Comparison of ENCODE assay signal across 1 cellular context in the genomic region with DNA sequence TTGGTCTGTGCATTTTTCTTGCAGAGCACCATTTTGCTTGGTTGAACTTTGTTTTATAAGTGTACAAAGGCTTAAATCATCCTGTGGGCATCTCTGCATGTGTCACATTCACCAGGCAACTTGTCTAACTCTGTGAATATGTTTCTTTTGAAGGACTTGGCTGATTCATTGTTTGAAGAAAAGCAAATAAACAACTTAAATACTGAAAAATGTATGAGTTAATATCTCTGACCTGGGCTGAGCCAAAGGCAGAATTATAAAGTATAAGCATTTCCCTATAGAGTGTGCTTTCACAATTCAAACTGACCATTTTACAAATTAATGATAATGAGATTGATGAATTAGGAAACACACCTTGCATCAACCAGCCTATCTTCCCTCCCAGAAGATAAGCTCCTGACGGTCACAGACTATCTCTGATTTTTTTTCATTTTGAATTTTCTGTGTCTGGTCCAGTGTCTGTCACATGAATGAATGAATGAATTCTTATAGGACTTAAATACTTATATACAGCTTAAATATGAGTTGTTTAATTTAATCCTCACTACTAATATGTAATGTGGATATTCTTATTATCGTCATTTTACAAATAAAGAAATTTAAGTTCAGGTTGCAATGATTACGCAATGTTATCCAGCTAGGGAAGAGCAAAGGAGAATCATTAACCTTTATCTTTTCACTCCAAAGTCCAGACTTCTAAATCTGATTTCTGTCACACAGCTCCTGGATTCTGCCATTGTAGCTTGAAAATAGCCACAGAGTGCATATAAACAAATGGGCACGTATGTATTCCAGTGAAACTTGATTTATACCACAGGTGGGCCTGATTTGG.
TF ChIP-seq lines count a peak whose summit lies in the region.

No MANE protein-coding gene starts in this region.

TF ChIP-seq in HepG2, 621 proteins besides CTCF, POLR2A, EP300 and RAD21 (continues in another document):
- peak; percentile 14 for TF ChIP-seq PHF5A (CRISPR knock-in tag; IDR thresholded peaks at IDR 0.05; ENCODE audit: low read depth, unreplicated experiment)
- peak; percentile 98 for TF ChIP-seq CHD4 (IDR thresholded peaks at IDR 0.05; ENCODE audit: borderline replicate concordance, low read length)
- peak; percentile 75 for TF ChIP-seq TCF7 (IDR thresholded peaks at IDR 0.05; ENCODE audit: low read depth)
- TF ChIP-seq HDAC1 (CRISPR knock-in tag; IDR thresholded peaks at IDR 0.05) = peak; percentile 58
- TF ChIP-seq PTBP1 (IDR thresholded peaks at IDR 0.05; ENCODE audit: low read depth, low read length, poor library complexity, severe bottlenecking) = no peak
- peak; percentile 85; the same call in 1 of the 2 replicates for TF ChIP-seq GATA4 (IDR thresholded peaks at IDR 0.05; ENCODE audit: borderline replicate concordance, low read depth)
- no peak for TF ChIP-seq POLR2AphosphoS2 (IDR thresholded peaks at IDR 0.05; ENCODE audit: low read depth, low read length)
- no peak for TF ChIP-seq NFE2L2 (IDR thresholded peaks at IDR 0.05; ENCODE audit: low read length)
- no peak for TF ChIP-seq ZNF121 (CRISPR knock-in tag; IDR thresholded peaks at IDR 0.05)
- TF ChIP-seq FIP1L1 (IDR thresholded peaks at IDR 0.05; ENCODE audit: borderline replicate concordance, insufficient read depth, low read depth, low read length) = no peak
- TF ChIP-seq KMT2B (CRISPR knock-in tag; IDR thresholded peaks at IDR 0.05) = no peak
- TF ChIP-seq, protein P1, sequence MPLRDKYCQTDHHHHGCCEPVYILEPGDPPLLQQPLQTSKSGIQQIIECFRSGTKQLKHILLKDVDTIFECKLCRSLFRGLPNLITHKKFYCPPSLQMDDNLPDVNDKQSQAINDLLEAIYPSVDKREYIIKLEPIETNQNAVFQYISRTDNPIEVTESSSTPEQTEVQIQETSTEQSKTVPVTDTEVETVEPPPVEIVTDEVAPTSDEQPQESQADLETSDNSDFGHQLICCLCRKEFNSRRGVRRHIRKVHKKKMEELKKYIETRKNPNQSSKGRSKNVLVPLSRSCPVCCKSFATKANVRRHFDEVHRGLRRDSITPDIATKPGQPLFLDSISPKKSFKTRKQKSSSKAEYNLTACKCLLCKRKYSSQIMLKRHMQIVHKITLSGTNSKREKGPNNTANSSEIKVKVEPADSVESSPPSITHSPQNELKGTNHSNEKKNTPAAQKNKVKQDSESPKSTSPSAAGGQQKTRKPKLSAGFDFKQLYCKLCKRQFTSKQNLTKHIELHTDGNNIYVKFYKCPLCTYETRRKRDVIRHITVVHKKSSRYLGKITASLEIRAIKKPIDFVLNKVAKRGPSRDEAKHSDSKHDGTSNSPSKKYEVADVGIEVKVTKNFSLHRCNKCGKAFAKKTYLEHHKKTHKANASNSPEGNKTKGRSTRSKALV (CRISPR knock-in tag; IDR thresholded peaks at IDR 0.05) = no peak
- no peak for TF ChIP-seq ZNF776 (CRISPR knock-in tag; IDR thresholded peaks at IDR 0.05)
- TF ChIP-seq ZZZ3 (CRISPR knock-in tag; IDR thresholded peaks at IDR 0.05; ENCODE audit: borderline replicate concordance) = no peak
- TF ChIP-seq KLF9 (CRISPR knock-in tag; IDR thresholded peaks at IDR 0.05; ENCODE audit: low read depth) = no peak
- TF ChIP-seq BCL6 (CRISPR knock-in tag; IDR thresholded peaks at IDR 0.05) = peak; percentile 48
- TF ChIP-seq, protein P2, sequence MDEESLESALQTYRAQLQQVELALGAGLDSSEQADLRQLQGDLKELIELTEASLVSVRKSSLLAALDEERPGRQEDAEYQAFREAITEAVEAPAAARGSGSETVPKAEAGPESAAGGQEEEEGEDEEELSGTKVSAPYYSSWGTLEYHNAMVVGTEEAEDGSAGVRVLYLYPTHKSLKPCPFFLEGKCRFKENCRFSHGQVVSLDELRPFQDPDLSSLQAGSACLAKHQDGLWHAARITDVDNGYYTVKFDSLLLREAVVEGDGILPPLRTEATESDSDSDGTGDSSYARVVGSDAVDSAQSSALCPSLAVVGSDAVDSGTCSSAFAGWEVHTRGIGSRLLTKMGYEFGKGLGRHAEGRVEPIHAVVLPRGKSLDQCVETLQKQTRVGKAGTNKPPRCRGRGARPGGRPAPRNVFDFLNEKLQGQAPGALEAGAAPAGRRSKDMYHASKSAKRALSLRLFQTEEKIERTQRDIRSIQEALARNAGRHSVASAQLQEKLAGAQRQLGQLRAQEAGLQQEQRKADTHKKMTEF (CRISPR knock-in tag; IDR thresholded peaks at IDR 0.05) = peak; percentile 63; the same call in 1 of the 2 replicates
- TF ChIP-seq ZNF333 (CRISPR knock-in tag; IDR thresholded peaks at IDR 0.05; ENCODE audit: borderline replicate concordance) = no peak
- peak; percentile 81 for TF ChIP-seq FOSL2 (CRISPR knock-in tag; IDR thresholded peaks at IDR 0.05)
- TF ChIP-seq, protein P3, sequence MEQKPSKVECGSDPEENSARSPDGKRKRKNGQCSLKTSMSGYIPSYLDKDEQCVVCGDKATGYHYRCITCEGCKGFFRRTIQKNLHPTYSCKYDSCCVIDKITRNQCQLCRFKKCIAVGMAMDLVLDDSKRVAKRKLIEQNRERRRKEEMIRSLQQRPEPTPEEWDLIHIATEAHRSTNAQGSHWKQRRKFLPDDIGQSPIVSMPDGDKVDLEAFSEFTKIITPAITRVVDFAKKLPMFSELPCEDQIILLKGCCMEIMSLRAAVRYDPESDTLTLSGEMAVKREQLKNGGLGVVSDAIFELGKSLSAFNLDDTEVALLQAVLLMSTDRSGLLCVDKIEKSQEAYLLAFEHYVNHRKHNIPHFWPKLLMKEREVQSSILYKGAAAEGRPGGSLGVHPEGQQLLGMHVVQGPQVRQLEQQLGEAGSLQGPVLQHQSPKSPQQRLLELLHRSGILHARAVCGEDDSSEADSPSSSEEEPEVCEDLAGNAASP (CRISPR knock-in tag; IDR thresholded peaks at IDR 0.05; ENCODE audit: borderline replicate concordance) = 0 out of 2 replicates have a peak, but pooled peaks have one; percentile 12
- TF ChIP-seq, protein P4, sequence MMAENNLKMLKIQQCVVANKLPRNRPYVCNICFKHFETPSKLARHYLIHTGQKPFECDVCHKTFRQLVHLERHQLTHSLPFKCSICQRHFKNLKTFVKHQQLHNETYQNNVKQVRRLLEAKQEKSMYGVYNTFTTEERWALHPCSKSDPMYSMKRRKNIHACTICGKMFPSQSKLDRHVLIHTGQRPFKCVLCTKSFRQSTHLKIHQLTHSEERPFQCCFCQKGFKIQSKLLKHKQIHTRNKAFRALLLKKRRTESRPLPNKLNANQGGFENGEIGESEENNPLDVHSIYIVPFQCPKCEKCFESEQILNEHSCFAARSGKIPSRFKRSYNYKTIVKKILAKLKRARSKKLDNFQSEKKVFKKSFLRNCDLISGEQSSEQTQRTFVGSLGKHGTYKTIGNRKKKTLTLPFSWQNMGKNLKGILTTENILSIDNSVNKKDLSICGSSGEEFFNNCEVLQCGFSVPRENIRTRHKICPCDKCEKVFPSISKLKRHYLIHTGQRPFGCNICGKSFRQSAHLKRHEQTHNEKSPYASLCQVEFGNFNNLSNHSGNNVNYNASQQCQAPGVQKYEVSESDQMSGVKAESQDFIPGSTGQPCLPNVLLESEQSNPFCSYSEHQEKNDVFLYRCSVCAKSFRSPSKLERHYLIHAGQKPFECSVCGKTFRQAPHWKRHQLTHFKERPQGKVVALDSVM (CRISPR knock-in tag; IDR thresholded peaks at IDR 0.05) = no peak
- TF ChIP-seq, protein P5, sequence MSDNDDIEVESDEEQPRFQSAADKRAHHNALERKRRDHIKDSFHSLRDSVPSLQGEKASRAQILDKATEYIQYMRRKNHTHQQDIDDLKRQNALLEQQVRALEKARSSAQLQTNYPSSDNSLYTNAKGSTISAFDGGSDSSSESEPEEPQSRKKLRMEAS (IDR thresholded peaks at IDR 0.05) = 0 out of 2 replicates have a peak, but pooled peaks have one; percentile 26
- TF ChIP-seq ZNF337 (CRISPR knock-in tag; IDR thresholded peaks at IDR 0.05; ENCODE audit: borderline replicate concordance, low read depth) = no peak
- TF ChIP-seq, protein P6, sequence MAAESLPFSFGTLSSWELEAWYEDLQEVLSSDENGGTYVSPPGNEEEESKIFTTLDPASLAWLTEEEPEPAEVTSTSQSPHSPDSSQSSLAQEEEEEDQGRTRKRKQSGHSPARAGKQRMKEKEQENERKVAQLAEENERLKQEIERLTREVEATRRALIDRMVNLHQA (CRISPR knock-in tag; IDR thresholded peaks at IDR 0.05) = no peak
- TF ChIP-seq, protein P7, sequence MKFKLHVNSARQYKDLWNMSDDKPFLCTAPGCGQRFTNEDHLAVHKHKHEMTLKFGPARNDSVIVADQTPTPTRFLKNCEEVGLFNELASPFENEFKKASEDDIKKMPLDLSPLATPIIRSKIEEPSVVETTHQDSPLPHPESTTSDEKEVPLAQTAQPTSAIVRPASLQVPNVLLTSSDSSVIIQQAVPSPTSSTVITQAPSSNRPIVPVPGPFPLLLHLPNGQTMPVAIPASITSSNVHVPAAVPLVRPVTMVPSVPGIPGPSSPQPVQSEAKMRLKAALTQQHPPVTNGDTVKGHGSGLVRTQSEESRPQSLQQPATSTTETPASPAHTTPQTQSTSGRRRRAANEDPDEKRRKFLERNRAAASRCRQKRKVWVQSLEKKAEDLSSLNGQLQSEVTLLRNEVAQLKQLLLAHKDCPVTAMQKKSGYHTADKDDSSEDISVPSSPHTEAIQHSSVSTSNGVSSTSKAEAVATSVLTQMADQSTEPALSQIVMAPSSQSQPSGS (CRISPR knock-in tag; IDR thresholded peaks at IDR 0.05) = peak; percentile 48; the same call in 1 of the 2 replicates
- no peak for TF ChIP-seq XRCC5 (optimal IDR thresholded peaks at IDR 0.05; ENCODE audit: low read length)
- TF ChIP-seq TBX2 (CRISPR knock-in tag; IDR thresholded peaks at IDR 0.05; ENCODE audit: borderline replicate concordance) = peak; percentile 62
- no peak for TF ChIP-seq ZNF570 (CRISPR knock-in tag; IDR thresholded peaks at IDR 0.05; ENCODE audit: borderline replicate concordance)
- TF ChIP-seq REPIN1 (CRISPR knock-in tag; IDR thresholded peaks at IDR 0.05; ENCODE audit: borderline replicate concordance, low read depth) = no peak
- no peak for TF ChIP-seq ELF4 (CRISPR knock-in tag; IDR thresholded peaks at IDR 0.05; ENCODE audit: borderline replicate concordance)
- no peak for TF ChIP-seq ZFP41 (CRISPR knock-in tag; IDR thresholded peaks at IDR 0.05; ENCODE audit: borderline replicate concordance)
- TF ChIP-seq SOX5 (CRISPR knock-in tag; IDR thresholded peaks at IDR 0.05; ENCODE audit: borderline replicate concordance) = peak; percentile 85
- TF ChIP-seq, protein P8, sequence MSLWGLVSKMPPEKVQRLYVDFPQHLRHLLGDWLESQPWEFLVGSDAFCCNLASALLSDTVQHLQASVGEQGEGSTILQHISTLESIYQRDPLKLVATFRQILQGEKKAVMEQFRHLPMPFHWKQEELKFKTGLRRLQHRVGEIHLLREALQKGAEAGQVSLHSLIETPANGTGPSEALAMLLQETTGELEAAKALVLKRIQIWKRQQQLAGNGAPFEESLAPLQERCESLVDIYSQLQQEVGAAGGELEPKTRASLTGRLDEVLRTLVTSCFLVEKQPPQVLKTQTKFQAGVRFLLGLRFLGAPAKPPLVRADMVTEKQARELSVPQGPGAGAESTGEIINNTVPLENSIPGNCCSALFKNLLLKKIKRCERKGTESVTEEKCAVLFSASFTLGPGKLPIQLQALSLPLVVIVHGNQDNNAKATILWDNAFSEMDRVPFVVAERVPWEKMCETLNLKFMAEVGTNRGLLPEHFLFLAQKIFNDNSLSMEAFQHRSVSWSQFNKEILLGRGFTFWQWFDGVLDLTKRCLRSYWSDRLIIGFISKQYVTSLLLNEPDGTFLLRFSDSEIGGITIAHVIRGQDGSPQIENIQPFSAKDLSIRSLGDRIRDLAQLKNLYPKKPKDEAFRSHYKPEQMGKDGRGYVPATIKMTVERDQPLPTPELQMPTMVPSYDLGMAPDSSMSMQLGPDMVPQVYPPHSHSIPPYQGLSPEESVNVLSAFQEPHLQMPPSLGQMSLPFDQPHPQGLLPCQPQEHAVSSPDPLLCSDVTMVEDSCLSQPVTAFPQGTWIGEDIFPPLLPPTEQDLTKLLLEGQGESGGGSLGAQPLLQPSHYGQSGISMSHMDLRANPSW (CRISPR knock-in tag; IDR thresholded peaks at IDR 0.05; ENCODE audit: borderline replicate concordance) = 0 out of 2 replicates have a peak, but pooled peaks have one; percentile 54
- TF ChIP-seq SP1 (IDR thresholded peaks at IDR 0.05) = no peak
- TF ChIP-seq SP1 (CRISPR knock-in tag; IDR thresholded peaks at IDR 0.05) = no peak
- TF ChIP-seq NR2F1 (CRISPR knock-in tag; IDR thresholded peaks at IDR 0.05) = peak in 1 of 2 experiments; percentile 34; a peak in 1 of 4 replicates
- TF ChIP-seq MXD4 (CRISPR knock-in tag; IDR thresholded peaks at IDR 0.05) = 0 out of 2 replicates have a peak, but pooled peaks have one; percentile 40
- TF ChIP-seq IRF2 (CRISPR knock-in tag; IDR thresholded peaks at IDR 0.05) = 0 out of 2 replicates have a peak, but pooled peaks have one; percentile 13
- no peak for TF ChIP-seq SNAPC2 (CRISPR knock-in tag; IDR thresholded peaks at IDR 0.05)
- no peak for TF ChIP-seq ZNF3 (CRISPR knock-in tag; IDR thresholded peaks at IDR 0.05)
- peak; percentile 91 for TF ChIP-seq HNF4G (IDR thresholded peaks at IDR 0.05; ENCODE audit: borderline replicate concordance, low read depth, low read length)
- peak; percentile 31; the same call in 1 of the 2 replicates for TF ChIP-seq HNF4G (CRISPR knock-in tag; IDR thresholded peaks at IDR 0.05; ENCODE audit: borderline replicate concordance, low read depth)
- TF ChIP-seq DPF2 (CRISPR knock-in tag; IDR thresholded peaks at IDR 0.05; ENCODE audit: borderline replicate concordance, low read depth) = peak; percentile 45; the same call in 1 of the 2 replicates
- TF ChIP-seq AHR (CRISPR knock-in tag; IDR thresholded peaks at IDR 0.05) = no peak
